ENCODE assay signal across 8 cellular contexts in the genomic region with DNA sequence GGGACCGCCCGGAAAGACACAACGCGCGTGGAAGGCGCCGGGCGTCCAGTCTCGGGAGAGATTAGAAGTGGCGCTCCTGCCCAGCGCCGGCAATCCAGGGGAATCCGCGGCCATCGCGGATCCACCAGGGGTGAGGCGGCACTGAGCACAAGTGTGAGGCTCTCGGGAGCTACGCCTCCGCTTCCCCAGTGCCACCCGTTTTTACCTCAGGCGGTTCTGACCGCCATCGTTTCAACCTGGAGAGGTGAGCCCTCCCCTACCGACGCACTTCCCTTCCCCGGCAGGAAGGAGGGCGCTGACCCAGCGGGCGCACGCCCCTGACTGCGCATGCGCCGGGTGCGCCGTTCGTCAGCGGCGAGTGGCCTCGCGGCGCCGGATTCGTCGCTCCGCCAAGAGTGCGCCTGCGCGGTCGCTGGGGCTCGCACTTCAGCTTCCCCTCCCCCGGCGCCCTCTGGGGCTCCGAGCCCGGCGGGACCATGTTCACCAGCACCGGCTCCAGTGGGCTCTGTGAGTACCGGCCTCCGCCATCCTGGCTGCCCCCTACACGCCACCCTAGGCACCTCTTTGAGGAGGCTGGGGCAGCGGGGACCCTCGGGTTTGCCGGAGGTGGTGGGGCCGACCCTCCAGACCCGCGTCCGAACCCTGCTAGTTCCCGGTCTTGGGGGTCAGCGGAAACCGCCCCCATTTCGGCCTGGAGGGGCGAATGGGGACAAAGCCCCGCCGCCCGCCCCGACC. TPM values are rescaled to one million over a fixed set of nuclear protein-coding genes. Genes with fewer than 3 reads are reported as not detected.
DNase-seq lines count a peak whose midpoint lies in the region; ATAC-seq, FAIRE-seq and TF ChIP-seq lines count a peak whose summit lies in the region.

A gene with protein sequence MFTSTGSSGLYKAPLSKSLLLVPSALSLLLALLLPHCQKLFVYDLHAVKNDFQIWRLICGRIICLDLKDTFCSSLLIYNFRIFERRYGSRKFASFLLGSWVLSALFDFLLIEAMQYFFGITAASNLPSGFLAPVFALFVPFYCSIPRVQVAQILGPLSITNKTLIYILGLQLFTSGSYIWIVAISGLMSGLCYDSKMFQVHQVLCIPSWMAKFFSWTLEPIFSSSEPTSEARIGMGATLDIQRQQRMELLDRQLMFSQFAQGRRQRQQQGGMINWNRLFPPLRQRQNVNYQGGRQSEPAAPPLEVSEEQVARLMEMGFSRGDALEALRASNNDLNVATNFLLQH (plus strand): TSS at position 422 of the 735 bp plus-strand sequence. CDS start 55 bp downstream, at position 477.

- peak within 1 kb of the TSS; percentile 93 to 96 (median 94) for H3K4me3 ChIP-seq in keratinocyte (ENCODE audit: control insufficient read depth in 2 of 3, extremely low read depth in 1 of 3, insufficient read depth in 2 of 3, low read depth in 1 of 3, low read length in 3 of 3)

- peaks cover 48% of the 10 kb centered on the region for H3K4me1 ChIP-seq in keratinocyte (ENCODE audit: control insufficient read depth, extremely low read depth, insufficient read depth, low read length)

- peak within 1 kb of the TSS; percentile 89 for H3K4me2 ChIP-seq in keratinocyte (ENCODE audit: control insufficient read depth, extremely low read depth, insufficient read depth, low read depth, low read length)

- H3K79me2 ChIP-seq in keratinocyte (ENCODE audit: control insufficient read depth, insufficient read depth, low read length), result peaks cover 46% of the 10 kb centered on the region

- no peak; the same call in 1 of the 2 replicates for TF ChIP-seq CTCF in AG09319 (IDR thresholded peaks at IDR 0.05; ENCODE audit: low read depth, low read length)
- no peak for TF ChIP-seq CTCF in keratinocyte (optimal IDR thresholded peaks at IDR 0.05 in 1 of 3, IDR thresholded peaks at IDR 0.05 in 1 of 3, conservative IDR thresholded peaks at IDR 0.05 in 1 of 3; ENCODE audit: extremely low read depth in 1 of 3, insufficient read depth in 2 of 3, low read length in 3 of 3)

- H3K36me3 Mint-ChIP-seq in central memory CD8-positive, alpha-beta T cell (ENCODE audit: insufficient read depth), result peaks cover 32% of the 10 kb centered on the region

- H3K36me3 ChIP-seq in keratinocyte (ENCODE audit: control insufficient read depth in 2 of 2, extremely low read depth in 1 of 2, insufficient read depth in 2 of 2, low read length in 2 of 2), result no peaks in the 10 kb centered on the region

- DNase-seq in AG09319 (ENCODE audit: extremely low read depth, low read depth) (peak; percentile 81), NCI-H345 treated with DMSO at 0.1 percent for 48 hours (lab: John Stamatoyannopoulos, UW; ENCODE audit: unreplicated experiment) (peak; percentile 88), keratinocyte (ENCODE audit: low read depth, low spot score) (peak; percentile 69)
- peak; percentile 93 for DNase-seq in activated CD4-positive, CD25-positive, alpha-beta regulatory T cell treated with anti-CD3 and anti-CD28 coated beads, Interleukin-2, amount 50 U/mL, for 16 hours (ENCODE audit: low read depth, low spot score)
- peak; percentile 93 to 96 for DNase-seq in central memory CD8-positive, alpha-beta T cell (ENCODE audit: low spot score in 2 of 2)
- DNase-seq in stimulated activated CD4-positive, alpha-beta T cell treated with anti-CD3 and anti-CD28 coated beads, Interleukin-15, amount 100 ng/mL, for 1 hour (ENCODE audit: low read depth in 1 of 2, low spot score in 1 of 2), result peak; percentile 95 to 96

- peaks cover under 1% of the 10 kb centered on the region for H4K20me1 ChIP-seq in keratinocyte (ENCODE audit: control insufficient read depth, extremely low read depth, insufficient read depth, low read length)

- no peaks in the 10 kb centered on the region for H3K9me3 ChIP-seq in keratinocyte (ENCODE audit: control insufficient read depth, low read depth, low read length)

- peak within 1 kb of the TSS; percentile 97 for H3K9ac ChIP-seq in keratinocyte (ENCODE audit: control insufficient read depth, extremely low read depth, insufficient read depth, low read length)

- FAIRE-seq in keratinocyte (lab: Jason Lieb, UNC), result no peak

- no peaks in the 10 kb centered on the region for H3K27me3 Mint-ChIP-seq in central memory CD8-positive, alpha-beta T cell

- H3K4me3 Mint-ChIP-seq in central memory CD8-positive, alpha-beta T cell, result peak within 1 kb of the TSS; percentile 88

- peak within 1 kb of the TSS; percentile 85 for H3K27ac Mint-ChIP-seq in central memory CD8-positive, alpha-beta T cell (ENCODE audit: low read depth)

- peaks cover 52% of the 10 kb centered on the region for H3K4me1 Mint-ChIP-seq in central memory CD8-positive, alpha-beta T cell

- dilution Hi-C loops in keratinocyte (cut with MboI; ENCODE audit: extremely low pct_ligation_motif_present, low sequenced_read_pairs), result no loop called here

- H3K27ac ChIP-seq in keratinocyte (ENCODE audit: control insufficient read depth, insufficient read depth, low read length), result peak within 1 kb of the TSS; percentile 92

- ATAC-seq in GM19023 (IDR thresholded peaks at IDR 0.05; ENCODE audit: unreplicated experiment), result peak; percentile 86
- peak; percentile 76 for ATAC-seq in HG03280 (IDR thresholded peaks at IDR 0.05; ENCODE audit: unreplicated experiment)
- peak; percentile 82 for ATAC-seq in central memory CD8-positive, alpha-beta T cell (replicated peaks; ENCODE audit: extremely low read depth, poor library complexity, severe bottlenecking)

- H3K9me3 Mint-ChIP-seq in central memory CD8-positive, alpha-beta T cell, result no peaks in the 10 kb centered on the region

- H3K27me3 ChIP-seq in keratinocyte (ENCODE audit: control insufficient read depth, extremely low read depth, insufficient read depth, low read length), result no peaks in the 10 kb centered on the region

- H3K9me1 ChIP-seq in keratinocyte (ENCODE audit: control insufficient read depth, extremely low read depth, insufficient read depth, low read length), result no peaks in the 10 kb centered on the region

- peak within 1 kb of the TSS; percentile 93 for H2AFZ ChIP-seq in keratinocyte (ENCODE audit: control insufficient read depth, low read length)

RNA-seq across cellular contexts. Expression of the gene that starts here (rescaled TPM):
- 82.8 to 104 TPM (median 91.7 TPM) in 3 replicates for polyA plus RNA-seq in keratinocyte
- polyA plus RNA-seq in keratinocyte (2011; ENCODE audit: low read depth), result 35.3 TPM
- polyA plus RNA-seq in keratinocyte (2011; cell fraction: cytosol; rRNA removed), result 58.2 and 79.9 TPM in 2 replicates
- polyA plus RNA-seq in keratinocyte (2011; cell fraction: nucleus; rRNA removed), result 82.6 and 91.2 TPM in 2 replicates
- 52.7 and 67.4 TPM in 2 replicates for polyA plus RNA-seq in keratinocyte (2012; ENCODE audit: low replicate concordance)
- polyA minus RNA-seq in keratinocyte, result 38.7 to 51.7 TPM (median 46.6 TPM) in 3 replicates
- 43.5 TPM for polyA minus RNA-seq in keratinocyte (2011; cell fraction: cytosol; rRNA and poly(A)+ RNA removed)
- polyA minus RNA-seq in keratinocyte (2011; cell fraction: nucleus; rRNA and poly(A)+ RNA removed), result 37.5 and 62.9 TPM in 2 replicates

Comparison
In these comparisons a context has a peak if more than half of its experiments do, and no peak if none do; other contexts are left out.
1. Peak in every context shown above with its lines: DNase-seq, ATAC-seq, H3K4me3 ChIP-seq and H3K27ac ChIP-seq.